Comparison of ENCODE assay signal across 12 cellular contexts in the genomic region with DNA sequence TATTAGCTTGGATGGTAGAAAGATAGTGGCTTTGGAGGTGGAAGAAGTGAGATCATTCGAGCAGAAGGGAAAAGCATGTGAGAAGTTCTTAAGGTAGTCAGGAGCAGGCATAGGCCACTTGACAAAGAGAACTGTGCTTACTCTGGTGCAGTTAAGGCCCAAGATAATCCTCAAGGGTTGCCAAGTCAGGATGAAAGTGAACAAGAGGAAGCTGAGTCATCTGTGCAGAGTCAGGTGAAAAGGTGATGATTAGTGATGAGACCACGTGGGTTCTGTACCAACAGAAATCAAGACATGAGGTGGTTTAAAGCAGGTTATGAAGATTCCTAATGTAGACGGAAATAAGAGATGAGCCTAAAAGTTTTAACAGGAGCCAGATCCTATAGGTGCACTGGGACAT.
DNase-seq lines count a peak whose midpoint lies in the region; ATAC-seq and TF ChIP-seq lines count a peak whose summit lies in the region.
"Had no signal": no experiment of that assay in that cellular context is flagged by ENCODE, and none has a peak within 500 bp of the region (broad histone marks: within the 10 kb centered on the region; RNA-seq: fewer than 3 reads in every experiment).

No MANE protein-coding gene starts in this region.

- H3K4me2 ChIP-seq in mammary epithelial cell (ENCODE audit: insufficient read depth, low read depth, low read length): no peak overlapping the region

- intact Hi-C loops in mammary epithelial cell (cut with micrococcal nuclease): no loop called here

- no peak overlapping the region for H3K4me3 ChIP-seq in mammary epithelial cell (replicated peaks in 1 of 3; ENCODE audit: insufficient read depth in 1 of 3, low read depth in 2 of 3, low read length in 3 of 3)
- H3K4me3 ChIP-seq: thyroid gland had no signal

- BruUV-seq in mammary epithelial cell (replicated peaks; lab: Mats Ljungman, UMichigan): no TSS peak

- WGBS in mammary epithelial cell (ENCODE audit: low coverage, missing lambda C conversion rate): 44% methylated on average over 3 of the region's 3 CpGs

- ATAC-seq in GM18520 (IDR thresholded peaks at IDR 0.05; ENCODE audit: unreplicated experiment): peak; percentile 98
- peak; percentile 96 for ATAC-seq in GM21381 (IDR thresholded peaks at IDR 0.05; ENCODE audit: unreplicated experiment)
- ATAC-seq in HG03095 (IDR thresholded peaks at IDR 0.05; ENCODE audit: unreplicated experiment): peak; percentile 99

- no peaks in the 10 kb centered on the region for H3K36me3 ChIP-seq in mammary epithelial cell (ENCODE audit: insufficient read depth, low read length)
- H3K36me3 ChIP-seq: thyroid gland had no signal

- CTCF ChIA-PET in mammary epithelial cell (lab: Charles Lee; ENCODE audit: low non-redundant PET): interaction anchor here (0.6 kb wide), 1 partner anchor 398 kb away, joined by 20 read pairs; no protein-coding TSS in a partner anchor

- H3K27ac ChIP-seq in mammary epithelial cell (ENCODE audit: insufficient read depth, low read depth, low read length): no peak overlapping the region
- H3K27ac ChIP-seq: thyroid gland, VCaP had no signal

- no peaks in the 10 kb centered on the region for H3K27me3 ChIP-seq in mammary epithelial cell (ENCODE audit: insufficient read depth, low read length)
- H3K27me3 ChIP-seq: thyroid gland had no signal

- H3K9ac ChIP-seq in mammary epithelial cell (ENCODE audit: insufficient read depth, low read length): no peak overlapping the region

- TF ChIP-seq CTCF in mammary epithelial cell (conservative IDR thresholded peaks at IDR 0.05 in 1 of 2, IDR thresholded peaks at IDR 0.05 in 1 of 2; ENCODE audit: extremely low read depth in 1 of 2, insufficient read depth in 1 of 2, low read depth in 1 of 2, low read length in 2 of 2): no peak

- no peak overlapping the region for H2AFZ ChIP-seq in mammary epithelial cell (ENCODE audit: low read depth, low read length)

- H3K79me2 ChIP-seq in mammary epithelial cell (ENCODE audit: insufficient read depth, low read length): no peaks in the 10 kb centered on the region

- peaks cover 3% of the 10 kb centered on the region for H3K9me3 ChIP-seq in mammary epithelial cell (replicated peaks; ENCODE audit: insufficient read depth, low read length)
- H3K9me3 ChIP-seq: thyroid gland had no signal

- dilution Hi-C loops in mammary epithelial cell (cut with HindIII; ENCODE audit: low sequenced_read_pairs): no loop called here

- no peaks in the 10 kb centered on the region for H4K20me1 ChIP-seq in mammary epithelial cell (ENCODE audit: insufficient read depth, low read length)

- in situ Hi-C loops in mammary epithelial cell (cut with MboI; ENCODE audit: low sequenced_read_pairs in 2 of 2): no loop called here

- DNase-seq in mammary epithelial cell: peak; percentile 3
- no peak for DNase-seq in COLO668 (lab: John Stamatoyannopoulos, UW; ENCODE audit: unreplicated experiment)
- DNase-seq in NCI-H2227 treated with DMSO at 0.1 percent for 48 hours (lab: John Stamatoyannopoulos, UW): no peak
- DNase-seq in H4 (ENCODE audit: low spot score): no peak
- no peak for DNase-seq in NCI-H524 (lab: John Stamatoyannopoulos, UW)
- DNase-seq: anterior cingulate cortex, DND-41, thyroid gland had no signal

- H3K4me1 ChIP-seq in mammary epithelial cell (ENCODE audit: insufficient read depth, low read length): no peaks in the 10 kb centered on the region
- H3K4me1 ChIP-seq: thyroid gland had no signal
